ENCODE assay signal across 12 cellular contexts in the genomic region with DNA sequence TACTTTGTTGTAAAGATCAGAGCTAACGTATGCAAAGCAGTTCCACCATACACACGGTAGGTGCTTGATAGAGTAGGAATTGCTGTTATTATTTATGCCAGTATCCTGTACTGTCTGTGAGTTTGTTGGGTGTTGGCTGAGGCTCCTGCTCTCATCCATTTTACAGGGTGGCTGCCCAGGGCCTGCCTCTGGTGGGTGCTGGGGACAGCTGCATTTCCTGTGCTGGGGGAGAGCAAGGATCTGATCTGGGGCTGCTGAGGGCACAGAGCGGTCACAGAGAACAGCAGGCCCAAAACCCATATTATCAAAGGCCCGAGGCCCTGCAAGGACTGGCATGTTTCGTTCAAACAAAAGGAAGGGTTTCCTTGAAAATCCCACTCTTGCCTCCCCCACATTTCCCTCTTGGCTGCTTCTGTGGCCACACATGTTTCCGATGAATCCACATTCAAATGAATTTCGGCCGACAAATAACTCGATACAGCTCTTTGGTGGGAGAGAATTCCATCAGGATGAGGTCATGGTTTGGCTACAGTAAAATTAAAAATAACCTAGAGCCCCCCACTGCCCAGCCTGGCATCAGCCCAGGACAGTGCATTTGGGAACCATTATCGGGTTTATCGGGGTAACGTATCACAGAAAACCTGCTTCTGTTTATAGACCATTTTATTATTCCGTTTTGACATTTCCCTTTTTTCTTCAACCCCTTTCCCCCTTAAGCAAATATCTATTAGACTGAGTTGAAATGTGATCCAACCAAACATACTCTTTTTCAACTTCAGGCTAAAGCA.
"Had no signal": no experiment of that assay in that cellular context is flagged by ENCODE, and none has a peak within 500 bp of the region (broad histone marks: within the 10 kb centered on the region; RNA-seq: fewer than 3 reads in every experiment).

No MANE protein-coding gene starts in this region.

- H3K9me3 ChIP-seq: stomach, vagina had no signal

- H3K27ac ChIP-seq: parathyroid adenoma, stomach, vagina had no signal

- H3K4me1 ChIP-seq: parathyroid adenoma, stomach had no signal

- H3K36me3 ChIP-seq: stomach, vagina had no signal

- H3K27me3 ChIP-seq: vagina had no signal

- H3K9me3 Mint-ChIP-seq: T-helper 2 cell treated with Interferon-gamma antibody and Interleukin-4, amounts not matched to agents 5 μg/mL and 100 μg/mL, for 36 hours had no signal

- H3K36me3 Mint-ChIP-seq: activated naive CD8-positive, alpha-beta T cell had no signal

- ATAC-seq: activated CD4-positive, CD25-positive, alpha-beta regulatory T cell treated with anti-CD3 and anti-CD28 coated beads, Interleukin-2, amount 50 U/mL, for 24 hours; left lobe of liver had no signal

- DNase-seq: central memory CD4-positive, alpha-beta T cell; cortex of kidney; mammary epithelial cell; retina; stomach had no signal

- H3K4me3 Mint-ChIP-seq: activated naive CD8-positive, alpha-beta T cell; T-helper 2 cell treated with Interferon-gamma antibody and Interleukin-4, amounts not matched to agents 5 μg/mL and 100 μg/mL, for 36 hours had no signal

- H3K27ac Mint-ChIP-seq: activated naive CD8-positive, alpha-beta T cell; T-helper 2 cell treated with Interferon-gamma antibody and Interleukin-4, amounts not matched to agents 5 μg/mL and 100 μg/mL, for 36 hours had no signal

- H3K4me3 ChIP-seq: skin epidermis, stomach, vagina had no signal
